Comparison of ENCODE assay signal across 1 cellular context in genomic region chr7:117110480-117111315, GRCh38.
A peak's percentile ranks its signal among the peaks of the same experiment; 100 is the strongest.
TF ChIP-seq lines count a peak whose summit lies in the region.

No MANE protein-coding gene starts in this region.

TF ChIP-seq in GM12878, 131 proteins besides CTCF, POLR2A, EP300 and RAD21 (continued from another document):
- TF ChIP-seq ZNF687 (IDR thresholded peaks at IDR 0.05) (peak; percentile 27; the same call in 1 of the 2 replicates), SMC3 (IDR thresholded peaks at IDR 0.05; ENCODE audit: borderline replicate concordance, low read length) (no peak), ZNF217 (IDR thresholded peaks at IDR 0.05) (no peak), HSF1 (IDR thresholded peaks at IDR 0.05; ENCODE audit: low read depth, low read length) (no peak), WRNIP1 (IDR thresholded peaks at IDR 0.05; ENCODE audit: borderline replicate concordance, low read depth, low read length) (no peak), BMI1 (IDR thresholded peaks at IDR 0.05; ENCODE audit: borderline replicate concordance) (no peak), CREB1 (IDR thresholded peaks at IDR 0.05; ENCODE audit: low read depth) (no peak), HDAC2 (IDR thresholded peaks at IDR 0.05) (no peak), BCL3 (IDR thresholded peaks at IDR 0.05; ENCODE audit: borderline replicate concordance, insufficient read depth, low read depth, low read length, poor library complexity, severe bottlenecking) (no peak), FOXM1 (IDR thresholded peaks at IDR 0.05; ENCODE audit: low read depth, low read length) (no peak), ZSCAN29 (IDR thresholded peaks at IDR 0.05) (no peak), NFIC (IDR thresholded peaks at IDR 0.05; ENCODE audit: low read depth, low read length) (peak; percentile 52; the same call in 1 of the 2 replicates), CBX3 (IDR thresholded peaks at IDR 0.05; ENCODE audit: borderline replicate concordance, low read depth) (no peak), SREBF1 (IDR thresholded peaks at IDR 0.05; ENCODE audit: low read length) (no peak), DPF2 (IDR thresholded peaks at IDR 0.05) (peak; percentile 78; the same call in 1 of the 2 replicates), BCL11A (IDR thresholded peaks at IDR 0.05; ENCODE audit: low read depth, low read length) (0 out of 2 replicates have a peak, but pooled peaks have one; percentile 25), IKZF1 (conservative IDR thresholded peaks at IDR 0.05) (peak; percentile 67; the same call in 1 of the 2 replicates), MXI1 (IDR thresholded peaks at IDR 0.05; ENCODE audit: low read depth, low read length) (no peak), CBFB (IDR thresholded peaks at IDR 0.05; ENCODE audit: low read depth) (no peak), ELK1 (IDR thresholded peaks at IDR 0.05; ENCODE audit: low read depth, low read length) (no peak), MEF2B (IDR thresholded peaks at IDR 0.05; ENCODE audit: partially characterized antibody, poor library complexity, severe bottlenecking) (peak; percentile 66), SP1 (IDR thresholded peaks at IDR 0.05; ENCODE audit: low read depth, low read length) (no peak), ETV6 (conservative IDR thresholded peaks at IDR 0.05 in 1 of 2, IDR thresholded peaks at IDR 0.05 in 1 of 2; ENCODE audit: borderline replicate concordance in 1 of 2, low read depth in 1 of 2) (peak in 1 of 2 experiments; percentile 42; a peak in 1 of 4 replicates), PBX3 (IDR thresholded peaks at IDR 0.05; ENCODE audit: insufficient replicate concordance, low read depth, low read length) (peak; percentile 60), ATF7 (IDR thresholded peaks at IDR 0.05; ENCODE audit: low read depth) (peak; percentile 51), SIN3A (IDR thresholded peaks at IDR 0.05; ENCODE audit: low read depth, low read length) (no peak), HCFC1 (IDR thresholded peaks at IDR 0.05; ENCODE audit: low read length) (no peak), EED (IDR thresholded peaks at IDR 0.05; ENCODE audit: low read depth) (peak; percentile 28; the same call in 1 of the 2 replicates), ZNF24 (IDR thresholded peaks at IDR 0.05) (peak; percentile 39; the same call in 1 of the 2 replicates), RFX5 (IDR thresholded peaks at IDR 0.05; ENCODE audit: low read depth, low read length) (no peak), MTA2 (IDR thresholded peaks at IDR 0.05; ENCODE audit: low read depth) (peak; percentile 89), RAD51 (IDR thresholded peaks at IDR 0.05) (no peak), USF2 (IDR thresholded peaks at IDR 0.05; ENCODE audit: borderline replicate concordance, low read depth, low read length) (no peak), PML (IDR thresholded peaks at IDR 0.05; ENCODE audit: low read length) (no peak)
TF ChIP-seq in GM12878: peak in this region for 25.
